ENCODE assay signal across 14 cellular contexts in the genomic region with DNA sequence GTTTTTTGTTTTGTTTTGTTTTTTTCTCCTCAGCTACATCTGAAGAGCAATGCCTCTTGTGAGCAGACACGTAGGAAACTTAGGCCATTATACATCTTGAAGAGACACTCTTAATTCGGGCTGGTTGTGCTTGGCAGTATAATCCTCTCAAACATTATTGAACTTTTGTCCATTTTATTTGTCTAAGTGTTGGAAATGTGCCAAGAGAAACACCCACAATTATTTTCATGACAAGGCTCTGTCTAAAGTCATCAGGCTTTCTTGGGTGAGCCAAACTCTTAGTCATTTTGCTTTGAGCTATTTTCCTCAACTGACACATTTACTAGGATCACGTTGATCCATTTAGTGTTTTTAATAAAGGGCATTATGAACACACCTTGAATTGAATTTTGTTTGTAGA. TPM values are rescaled to one million over a fixed set of nuclear protein-coding genes. Genes with fewer than 3 reads are reported as not detected.
DNase-seq lines count a peak whose midpoint lies in the region; ATAC-seq, FAIRE-seq and TF ChIP-seq lines count a peak whose summit lies in the region.
"Had no signal": no experiment of that assay in that cellular context is flagged by ENCODE, and none has a peak within 500 bp of the region (broad histone marks: within the 10 kb centered on the region; RNA-seq: fewer than 3 reads in every experiment).

No MANE protein-coding gene starts in this region.

- no peaks in the 10 kb centered on the region for H3K36me3 Mint-ChIP-seq in stimulated activated memory B cell treated with anti-CD40 and anti-IgM and Interleukin-4, amounts not matched to agents 10 μg/mL and 1 μg/mL and 100 μg/mL, for 72 hours

- H3K4me3 ChIP-seq in HUES6 (ENCODE audit: low read depth, low read length) (no peak overlapping the region), fibroblast of the aortic adventitia (ENCODE audit: low read depth, low read length) (no peak overlapping the region), small intestine (ENCODE audit: low read depth in 1 of 2, low read length in 2 of 2) (no peak overlapping the region), gastroesophageal sphincter (no peak overlapping the region)

- FAIRE-seq in small intestine (lab: Jason Lieb, UNC): no peak
- FAIRE-seq: RCC 7860 had no signal

- H3K9ac ChIP-seq in HUES6 (ENCODE audit: low read length): no peak overlapping the region

- no peaks in the 10 kb centered on the region for H3K27me3 Mint-ChIP-seq in stimulated activated memory B cell treated with anti-CD40 and anti-IgM and Interleukin-4, amounts not matched to agents 10 μg/mL and 1 μg/mL and 100 μg/mL, for 72 hours

- TF ChIP-seq EP300 in gastroesophageal sphincter (IDR thresholded peaks at IDR 0.05): no peak

- H3K9me3 Mint-ChIP-seq in stimulated activated memory B cell treated with anti-CD40 and anti-IgM and Interleukin-4, amounts not matched to agents 10 μg/mL and 1 μg/mL and 100 μg/mL, for 72 hours: no peaks in the 10 kb centered on the region

- H3K4me3 Mint-ChIP-seq in stimulated activated memory B cell treated with anti-CD40 and anti-IgM and Interleukin-4, amounts not matched to agents 10 μg/mL and 1 μg/mL and 100 μg/mL, for 72 hours: no peak overlapping the region

- no peaks in the 10 kb centered on the region for H3K27me3 ChIP-seq in HUES6 (ENCODE audit: control insufficient read depth, insufficient read depth, low read length)
- H3K27me3 ChIP-seq in small intestine (ENCODE audit: control insufficient read depth in 2 of 2, insufficient read depth in 2 of 2, low read length in 2 of 2): no peaks in the 10 kb centered on the region
- no peaks in the 10 kb centered on the region for H3K27me3 ChIP-seq in gastroesophageal sphincter

- H3K4me1 ChIP-seq in HUES6 (ENCODE audit: control insufficient read depth, insufficient read depth, low read length) (no peaks in the 10 kb centered on the region), small intestine (ENCODE audit: control insufficient read depth in 2 of 2, insufficient read depth in 1 of 2, low read depth in 1 of 2, low read length in 1 of 2) (no peaks in the 10 kb centered on the region), gastroesophageal sphincter (no peaks in the 10 kb centered on the region)

- no peak for ATAC-seq in stimulated activated memory B cell treated with anti-CD40 and anti-IgM and Interleukin-4, amounts not matched to agents 10 μg/mL and 1 μg/mL and 100 μg/mL, for 72 hours
- ATAC-seq in GM18907 (IDR thresholded peaks at IDR 0.05; ENCODE audit: unreplicated experiment) (no peak), gastroesophageal sphincter (no peak)

- DNase-seq in RPMI8226 (peak; percentile 24), fibroblast of the aortic adventitia (ENCODE audit: low read depth) (peak; percentile 73), small intestine (peak; percentile 76), D341Med (ENCODE audit: low spot score) (no peak)
- DNase-seq: activated CD4-positive, alpha-beta T cell treated with anti-CD3 and anti-CD28 coated beads for 1 hour; activated effector memory CD4-positive, alpha-beta T cell treated with Interleukin-2 at 50 U/mL for 16 hours; H7; NCI-H1092 had no signal

- no peaks in the 10 kb centered on the region for H3K4me1 Mint-ChIP-seq in stimulated activated memory B cell treated with anti-CD40 and anti-IgM and Interleukin-4, amounts not matched to agents 10 μg/mL and 1 μg/mL and 100 μg/mL, for 72 hours

- H3K9me3 ChIP-seq in HUES6 (ENCODE audit: control insufficient read depth, insufficient read depth, low read depth, low read length) (no peaks in the 10 kb centered on the region), small intestine (ENCODE audit: control insufficient read depth, low read depth) (no peaks in the 10 kb centered on the region), gastroesophageal sphincter (no peaks in the 10 kb centered on the region)

- H3K27ac Mint-ChIP-seq in stimulated activated memory B cell treated with anti-CD40 and anti-IgM and Interleukin-4, amounts not matched to agents 10 μg/mL and 1 μg/mL and 100 μg/mL, for 72 hours: no peak overlapping the region

- H3K27ac ChIP-seq in HUES6 (ENCODE audit: low read depth, low read length): 0 out of 2 replicates have a peak overlapping the region, but pooled peaks have one; percentile 6
- peak overlapping the region in 1 of 2 donors; percentile 32 for H3K27ac ChIP-seq in small intestine (ENCODE audit: low read depth in 1 of 2, low read length in 1 of 2)
- no peak overlapping the region for H3K27ac ChIP-seq in gastroesophageal sphincter

- TF ChIP-seq POLR2A in gastroesophageal sphincter (IDR thresholded peaks at IDR 0.05): no peak

- TF ChIP-seq CTCF in fibroblast of the aortic adventitia (IDR thresholded peaks at IDR 0.05; ENCODE audit: insufficient read depth, low read length) (no peak), gastroesophageal sphincter (IDR thresholded peaks at IDR 0.05) (no peak)

- H3K36me3 ChIP-seq in HUES6 (ENCODE audit: control insufficient read depth, insufficient read depth, low read length) (no peaks in the 10 kb centered on the region), small intestine (ENCODE audit: control insufficient read depth in 2 of 2, insufficient read depth in 2 of 2, low read length in 2 of 2) (no peaks in the 10 kb centered on the region), gastroesophageal sphincter (no peaks in the 10 kb centered on the region)

- 12 to 39% (median 35%) methylated on average over 3 of the region's 3 CpGs for WGBS in small intestine, 3 donors
- WGBS in gastroesophageal sphincter (ENCODE audit: low coverage in 1 of 2), 2 donors: 34 to 86% methylated on average over 3 of the region's 3 CpGs

RNA-seq across cellular contexts. Expression of a gene that starts 51.6 kb away (rescaled TPM):
- total RNA-seq in fibroblast of the aortic adventitia (ENCODE audit: low replicate concordance): not detected in 2 replicates
- polyA plus RNA-seq in small intestine: 10 to 100 TPM in 1 of 3 donors, not detected in 2; 18.7 TPM
- 1 to 10 TPM; 1.7 to 6.0 (median 3.6) TPM for total RNA-seq in gastroesophageal sphincter
- total RNA-seq: pulmonary artery endothelial cell had no signal
